Comparison of ENCODE assay signal across 16 cellular contexts in the genomic region with DNA sequence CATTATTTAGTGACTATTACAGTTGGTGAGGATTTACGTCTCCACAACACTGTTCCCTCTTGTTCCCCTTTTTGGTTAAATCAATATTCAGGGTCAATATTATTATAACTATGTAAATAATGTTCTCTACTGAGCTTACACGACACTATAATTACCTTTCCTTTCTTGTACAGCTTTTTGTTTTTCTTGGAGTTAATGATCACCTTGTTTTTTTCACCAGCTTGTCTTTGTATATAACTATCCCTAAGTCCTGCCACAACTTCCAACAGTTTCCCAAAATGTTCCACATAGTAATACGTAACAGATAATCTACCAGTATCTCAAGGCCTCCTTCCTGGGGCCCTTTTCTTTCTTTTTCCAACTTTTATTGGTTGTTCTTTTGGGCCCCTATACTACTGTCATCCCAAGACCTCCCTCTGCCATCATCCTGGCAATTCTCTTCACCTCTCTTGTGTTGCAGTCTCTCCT.
A peak's percentile ranks its signal among the peaks of the same experiment; 100 is the strongest.
DNase-seq lines count a peak whose midpoint lies in the region; ATAC-seq, FAIRE-seq and TF ChIP-seq lines count a peak whose summit lies in the region.
"Had no signal": no experiment of that assay in that cellular context is flagged by ENCODE, and none has a peak within 500 bp of the region (broad histone marks: within the 10 kb centered on the region; RNA-seq: fewer than 3 reads in every experiment).

No MANE protein-coding gene starts in this region.

- H3K4me2 ChIP-seq in BLaER1: peak overlapping the region; percentile 12; the same call in 1 of the 2 replicates

- DNase-seq in GM18507 (ENCODE audit: extremely low spot score, insufficient read length, low read depth): no peak
- peak; percentile 48 for DNase-seq in NCI-H2081 treated with DMSO at 0.1 percent for 48 hours (lab: John Stamatoyannopoulos, UW)
- DNase-seq in activated naive CD4-positive, alpha-beta T cell treated with Interleukin-2 at 50 U/mL for 16 hours: no peak
- no peak for DNase-seq in foreskin fibroblast
- no peak for DNase-seq in iPS-NIHi7 (ENCODE audit: extremely low spot score)
- DNase-seq: COR-L47, DMS79 treated with DMSO at 0.1 percent for 48 hours, GM23248, Kasumi-1, NCI-H2107, NCI-H2227 treated with DMSO at 0.1 percent for 48 hours, NCI-H524, T-helper 9 cell had no signal

- H3K4me1 ChIP-seq in BLaER1: peaks cover 12% of the 10 kb centered on the region

- no peak for ATAC-seq in GM21619 (IDR thresholded peaks at IDR 0.05; ENCODE audit: unreplicated experiment)

- TF ChIP-seq CTCF in foreskin fibroblast (IDR thresholded peaks at IDR 0.05; ENCODE audit: low read depth, low read length): no peak

- no peaks in the 10 kb centered on the region for H3K36me3 ChIP-seq in BLaER1

- H3K27ac ChIP-seq in BLaER1: no peak overlapping the region
- H3K27ac ChIP-seq: GM23248 had no signal

- H3K4me3 ChIP-seq in BLaER1 (no peak overlapping the region), foreskin fibroblast (ENCODE audit: low read depth in 1 of 2, low read length in 2 of 2) (no peak overlapping the region)
- H3K4me3 ChIP-seq: GM23248 had no signal

- H3K9me3 ChIP-seq in BLaER1: no peaks in the 10 kb centered on the region

- no peaks in the 10 kb centered on the region for H4K20me1 ChIP-seq in BLaER1

- FAIRE-seq in GM18507 (lab: Jason Lieb, UNC) (peak; percentile 29), islet of Langerhans (lab: Jason Lieb, UNC) (peak; percentile 36)

- H3K27me3 ChIP-seq in BLaER1: no peaks in the 10 kb centered on the region

- H3K9ac ChIP-seq in BLaER1: no peak overlapping the region
- H3K9ac ChIP-seq: GM23248 had no signal
